8 cellular contexts compared by ENCODE assay signal in genomic region chr19:45178262-45179062, GRCh38.
DNase-seq lines count a peak whose midpoint lies in the region; ATAC-seq and FAIRE-seq lines count a peak whose summit lies in the region.

A gene with protein sequence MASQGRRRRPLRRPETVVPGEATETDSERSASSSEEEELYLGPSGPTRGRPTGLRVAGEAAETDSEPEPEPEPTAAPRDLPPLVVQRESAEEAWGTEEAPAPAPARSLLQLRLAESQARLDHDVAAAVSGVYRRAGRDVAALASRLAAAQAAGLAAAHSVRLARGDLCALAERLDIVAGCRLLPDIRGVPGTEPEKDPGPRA (plus strand): TSS chr19:45178784. CDS start chr19:45179297, 513 bp downstream.

- no peaks in the 10 kb centered on the region for H3K27me3 ChIP-seq in BLaER1

- H3K4me2 ChIP-seq in BLaER1 = peak within 1 kb of the TSS; percentile 99

- H3K4me1 ChIP-seq in BLaER1 = peaks cover 60% of the 10 kb centered on the region

- FAIRE-seq in GM19239 (lab: Jason Lieb, UNC) = peak; percentile 98
- peak; percentile 97 for FAIRE-seq in colon (lab: Jason Lieb, UNC)

- peak within 1 kb of the TSS; percentile 84 for H3K27ac ChIP-seq in BLaER1

- peaks cover 18% of the 10 kb centered on the region; the same call in 1 of the 2 replicates for H3K36me3 ChIP-seq in BLaER1

- peak; percentile 70 for ATAC-seq in HG03457 (IDR thresholded peaks at IDR 0.05; ENCODE audit: unreplicated experiment)

- H3K9ac ChIP-seq in BLaER1 = peak within 1 kb of the TSS; percentile 92

- H3K9me3 ChIP-seq in BLaER1 = no peaks in the 10 kb centered on the region

- H3K4me3 ChIP-seq in BLaER1 = peak within 1 kb of the TSS; percentile 83

- DNase-seq in GM19239 (ENCODE audit: insufficient read length, low spot score) (peak; percentile 93), NCI-H524 treated with DMSO at 0.1 percent for 48 hours (lab: John Stamatoyannopoulos, UW) (peak; percentile 99), kidney tubule cell (ENCODE audit: low spot score) (peak; percentile 100)
- peak; percentile 100 for DNase-seq in activated CD4-positive, alpha-beta T cell treated with anti-CD3 and anti-CD28 coated beads for 4 hours
- peak; percentile 97 to 100 (median 100) for DNase-seq in stimulated activated CD4-positive, alpha-beta T cell treated with anti-CD3 and anti-CD28 coated beads, Interleukin-1b, Interleukin-23, amount 100 ng/mL, for 24 hours (ENCODE audit: low read depth in 4 of 4, low spot score in 1 of 4)

- peaks cover 35% of the 10 kb centered on the region for H4K20me1 ChIP-seq in BLaER1

Comparison
In these comparisons a context has a peak if more than half of its experiments do, and no peak if none do; other contexts are left out.
1. Peak in every context shown above with its lines: DNase-seq, ATAC-seq, H3K4me3 ChIP-seq and H3K27ac ChIP-seq.